In the genomic region with DNA sequence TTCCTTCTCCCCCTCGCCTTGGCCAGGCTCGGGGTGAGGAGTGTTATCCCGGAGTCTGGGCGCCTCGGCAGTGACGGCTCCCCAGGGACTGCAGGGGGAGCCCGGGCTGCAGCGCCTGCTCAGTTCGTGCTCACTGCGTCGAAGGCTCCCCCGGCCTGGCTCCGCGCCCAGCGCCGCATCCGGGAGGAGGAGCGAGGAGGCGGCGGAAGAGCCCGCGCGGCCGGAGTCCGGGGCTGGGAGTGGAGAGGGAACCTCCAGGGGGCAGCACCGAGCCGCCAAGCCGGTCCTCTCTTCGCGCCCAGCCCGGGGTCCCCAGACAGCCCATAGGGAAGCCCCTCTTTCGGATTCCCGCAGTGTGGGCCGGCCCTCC, we compare ENCODE assay signal across 8 cellular contexts. TPM values are rescaled to one million over a fixed set of nuclear protein-coding genes. Genes with fewer than 3 reads are reported as not detected.
DNase-seq lines count a peak whose midpoint lies in the region; ATAC-seq and TF ChIP-seq lines count a peak whose summit lies in the region.

No MANE protein-coding gene starts in this region.

- H3K36me3 ChIP-seq in CD8-positive, alpha-beta T cell (ENCODE audit: insufficient read depth, low read length), result no peaks in the 10 kb centered on the region

- intact Hi-C loops in CD8-positive, alpha-beta T cell (cut with DNase I, micrococcal nuclease), result loop anchor here (1.0 to 5.0 kb wide), 3 partner anchors 14 to 938 kb away; a partner anchor contains a TSS

- no peaks in the 10 kb centered on the region for H3K9me3 ChIP-seq in CD8-positive, alpha-beta T cell (ENCODE audit: low read length)

- peaks cover 51% of the 10 kb centered on the region for H3K4me1 ChIP-seq in CD8-positive, alpha-beta T cell (ENCODE audit: insufficient read depth, low read length)

- DNase-seq in CD8-positive, alpha-beta T cell, result peak; percentile 85 to 96 (median 92)
- DNase-seq in NCI-H82 treated with DMSO at 0.1 percent for 48 hours (lab: John Stamatoyannopoulos, UW; ENCODE audit: unreplicated experiment) (peak; percentile 61), memory B cell (ENCODE audit: low spot score in 2 of 2) (peak; percentile 93 to 94)
- DNase-seq in activated CD8-positive, alpha-beta T cell treated with anti-CD3 and anti-CD28 coated beads, Interleukin-2, amount 10 ng/mL, durations not matched to agents 7 days and 5 days, result peak; percentile 93
- DNase-seq in effector CD4-positive, alpha-beta T cell, result peak; percentile 89
- peak; percentile 86 for DNase-seq in stimulated activated CD8-positive, alpha-beta memory T cell treated with anti-CD3 and anti-CD28 coated beads, Interleukin-12 subunit alpha, Interleukin-12 subunit beta, amount 100 ng/mL, for 1 hour (ENCODE audit: low read depth)

- H3K4me1 Mint-ChIP-seq in CD8-positive, alpha-beta T cell (ENCODE audit: low read depth), result peaks cover 48% of the 10 kb centered on the region
- peaks cover 41% of the 10 kb centered on the region for H3K4me1 Mint-ChIP-seq in activated CD8-positive, alpha-beta T cell treated with anti-CD3 and anti-CD28 coated beads, Interleukin-2, amount 10 ng/mL, durations not matched to agents 7 days and 5 days (ENCODE audit: low read depth)
- H3K4me1 Mint-ChIP-seq in memory B cell, result peaks cover 34% of the 10 kb centered on the region

- H3K27ac Mint-ChIP-seq in CD8-positive, alpha-beta T cell, result peak overlapping the region; percentile 93
- H3K27ac Mint-ChIP-seq in activated CD8-positive, alpha-beta T cell treated with anti-CD3 and anti-CD28 coated beads, Interleukin-2, amount 10 ng/mL, durations not matched to agents 7 days and 5 days, result peak overlapping the region; percentile 96
- H3K27ac Mint-ChIP-seq in memory B cell, result peak overlapping the region; percentile 94

- H3K9me3 Mint-ChIP-seq in CD8-positive, alpha-beta T cell, result no peaks in the 10 kb centered on the region
- no peaks in the 10 kb centered on the region for H3K9me3 Mint-ChIP-seq in activated CD8-positive, alpha-beta T cell treated with anti-CD3 and anti-CD28 coated beads, Interleukin-2, amount 10 ng/mL, durations not matched to agents 7 days and 5 days (ENCODE audit: insufficient read depth)
- H3K9me3 Mint-ChIP-seq in memory B cell, result no peaks in the 10 kb centered on the region

- H3K27me3 ChIP-seq in CD8-positive, alpha-beta T cell (ENCODE audit: insufficient read depth, low read length), result no peaks in the 10 kb centered on the region

- H3K4me3 ChIP-seq in CD8-positive, alpha-beta T cell (ENCODE audit: low read depth, low read length), result peak overlapping the region; percentile 91

- peak; percentile 47 for ATAC-seq in CD8-positive, alpha-beta T cell
- peak; percentile 44 for ATAC-seq in GM19438 (IDR thresholded peaks at IDR 0.05; ENCODE audit: low read depth, unreplicated experiment)
- ATAC-seq in HG03571 (IDR thresholded peaks at IDR 0.05; ENCODE audit: unreplicated experiment), result peak; percentile 47
- ATAC-seq in activated CD8-positive, alpha-beta T cell treated with anti-CD3 and anti-CD28 coated beads, Interleukin-2, amount 10 ng/mL, durations not matched to agents 7 days and 5 days, result peak; percentile 52
- peak; percentile 63 for ATAC-seq in memory B cell (ENCODE audit: low read depth)

- peaks cover 16% of the 10 kb centered on the region for H3K36me3 Mint-ChIP-seq in CD8-positive, alpha-beta T cell
- H3K36me3 Mint-ChIP-seq in activated CD8-positive, alpha-beta T cell treated with anti-CD3 and anti-CD28 coated beads, Interleukin-2, amount 10 ng/mL, durations not matched to agents 7 days and 5 days (ENCODE audit: low read depth), result peaks cover 9% of the 10 kb centered on the region
- H3K36me3 Mint-ChIP-seq in memory B cell, result peaks cover 17% of the 10 kb centered on the region

- CTCF ChIA-PET in CD8-positive, alpha-beta T cell (lab: Charles Lee), result interaction anchor here (0.7 to 11.4 kb wide), 10 partner anchors 14 to 115 kb away, joined by 3 to 100 read pairs (median 4); no protein-coding TSS in a partner anchor
- CTCF ChIA-PET in activated CD8-positive, alpha-beta T cell treated with anti-CD3 and anti-CD28 coated beads, Interleukin-2, amount 10 ng/mL, durations not matched to agents 7 days and 5 days (lab: Charles Lee), result interaction anchor here (0.8 to 4.2 kb wide), 12 partner anchors 8 to 285 kb away, joined by 3 to 34 read pairs (median 9); a partner anchor contains a TSS

- H3K4me3 Mint-ChIP-seq in CD8-positive, alpha-beta T cell, result peak overlapping the region; percentile 91
- peak overlapping the region; percentile 87 for H3K4me3 Mint-ChIP-seq in activated CD8-positive, alpha-beta T cell treated with anti-CD3 and anti-CD28 coated beads, Interleukin-2, amount 10 ng/mL, durations not matched to agents 7 days and 5 days
- peak overlapping the region; percentile 92 for H3K4me3 Mint-ChIP-seq in memory B cell

- no peaks in the 10 kb centered on the region for H3K27me3 Mint-ChIP-seq in CD8-positive, alpha-beta T cell (ENCODE audit: low read depth)
- peaks cover 20% of the 10 kb centered on the region for H3K27me3 Mint-ChIP-seq in activated CD8-positive, alpha-beta T cell treated with anti-CD3 and anti-CD28 coated beads, Interleukin-2, amount 10 ng/mL, durations not matched to agents 7 days and 5 days (ENCODE audit: low read depth)
- no peaks in the 10 kb centered on the region for H3K27me3 Mint-ChIP-seq in memory B cell

- POLR2A ChIA-PET in CD8-positive, alpha-beta T cell (lab: Charles Lee), result interaction anchor here (1.2 to 2.8 kb wide), 6 partner anchors 9 to 80 kb away, joined by 3 to 20 read pairs (median 7); a partner anchor contains a TSS
- POLR2A ChIA-PET in activated CD8-positive, alpha-beta T cell treated with anti-CD3 and anti-CD28 coated beads, Interleukin-2, amount 10 ng/mL, durations not matched to agents 7 days and 5 days (lab: Charles Lee), result interaction anchor here (0.6 to 3.3 kb wide), 11 partner anchors 9 to 710 kb away, joined by 3 to 32 read pairs (median 8); a partner anchor contains a TSS

- peak overlapping the region; percentile 79 for H3K27ac ChIP-seq in CD8-positive, alpha-beta T cell (ENCODE audit: low read depth, low read length)

- peak; percentile 87 for TF ChIP-seq CTCF in CD8-positive, alpha-beta T cell (IDR thresholded peaks at IDR 0.05)

RNA-seq across cellular contexts. Expression of a gene that starts 1.3 kb away (rescaled TPM):
- total RNA-seq in CD8-positive, alpha-beta T cell, result 10 to 100 TPM; 12.1 to 12.7 TPM
- total RNA-seq in activated CD8-positive, alpha-beta T cell treated with anti-CD3 and anti-CD28 coated beads, Interleukin-2, amount 10 ng/mL, durations not matched to agents 7 days and 5 days, result 10 to 100 TPM in 1 of 2 experiments, 1 to 10 TPM in 1; 8.9 to 10.1 TPM

RNA-seq across cellular contexts. Expression of a gene that starts 25.1 kb away (rescaled TPM):
- total RNA-seq in CD8-positive, alpha-beta T cell, result under 1 TPM in 1 of 2 experiments, not detected in 1; 0.19 TPM
- total RNA-seq in activated CD8-positive, alpha-beta T cell treated with anti-CD3 and anti-CD28 coated beads, Interleukin-2, amount 10 ng/mL, durations not matched to agents 7 days and 5 days, result 1 to 10 TPM in 1 of 2 experiments, under 1 TPM in 1; 0.68 to 1.1 TPM

Comparison
In these comparisons a context has a peak if more than half of its experiments do, and no peak if none do; other contexts are left out.
1. Peak in every context shown above with its lines: DNase-seq, ATAC-seq, H3K4me3 ChIP-seq and H3K27ac ChIP-seq.